ENCODE assay signal across 2 cellular contexts in the genomic region with DNA sequence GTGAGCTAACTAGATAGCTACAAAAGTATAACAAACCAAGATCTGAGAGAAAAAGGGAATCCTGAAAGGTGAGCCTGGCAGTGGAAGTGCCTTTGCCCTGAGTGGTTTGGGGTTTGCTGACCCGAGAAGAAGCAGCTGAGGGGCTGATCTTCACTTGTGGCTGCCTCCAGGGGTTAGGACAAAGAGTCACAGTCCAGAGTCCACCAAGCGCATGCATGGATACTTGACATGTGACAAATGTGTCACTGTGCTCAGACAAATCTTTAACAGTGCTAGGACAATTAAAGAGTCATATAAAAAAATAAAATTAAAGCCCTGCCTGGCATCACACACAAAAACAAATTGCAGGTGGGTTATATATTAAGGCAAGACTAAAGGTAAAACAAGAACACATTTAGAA.
TF ChIP-seq lines count a peak whose summit lies in the region.

No MANE protein-coding gene starts in this region.

TF ChIP-seq in HepG2, 621 proteins besides CTCF, POLR2A, EP300 and RAD21 (continues in another document):
- TF ChIP-seq EEA1 (CRISPR knock-in tag; IDR thresholded peaks at IDR 0.05; ENCODE audit: borderline replicate concordance) (no peak), SNAI1 (CRISPR knock-in tag; IDR thresholded peaks at IDR 0.05; ENCODE audit: borderline replicate concordance) (no peak), KDM3A (CRISPR knock-in tag; IDR thresholded peaks at IDR 0.05; ENCODE audit: low read depth) (no peak), NFATC3 (CRISPR knock-in tag; IDR thresholded peaks at IDR 0.05) (no peak), KDM2A (CRISPR knock-in tag; IDR thresholded peaks at IDR 0.05; ENCODE audit: borderline replicate concordance, low read depth) (no peak), HCFC1 (IDR thresholded peaks at IDR 0.05; ENCODE audit: low read depth, low read length) (no peak), ZFP41 (CRISPR knock-in tag; IDR thresholded peaks at IDR 0.05; ENCODE audit: borderline replicate concordance) (no peak), MIER3 (CRISPR knock-in tag; IDR thresholded peaks at IDR 0.05; ENCODE audit: borderline replicate concordance) (no peak), DNMT1 (CRISPR knock-in tag; IDR thresholded peaks at IDR 0.05) (no peak), ADNP (CRISPR knock-in tag; IDR thresholded peaks at IDR 0.05) (no peak)
- TF ChIP-seq, protein P1, sequence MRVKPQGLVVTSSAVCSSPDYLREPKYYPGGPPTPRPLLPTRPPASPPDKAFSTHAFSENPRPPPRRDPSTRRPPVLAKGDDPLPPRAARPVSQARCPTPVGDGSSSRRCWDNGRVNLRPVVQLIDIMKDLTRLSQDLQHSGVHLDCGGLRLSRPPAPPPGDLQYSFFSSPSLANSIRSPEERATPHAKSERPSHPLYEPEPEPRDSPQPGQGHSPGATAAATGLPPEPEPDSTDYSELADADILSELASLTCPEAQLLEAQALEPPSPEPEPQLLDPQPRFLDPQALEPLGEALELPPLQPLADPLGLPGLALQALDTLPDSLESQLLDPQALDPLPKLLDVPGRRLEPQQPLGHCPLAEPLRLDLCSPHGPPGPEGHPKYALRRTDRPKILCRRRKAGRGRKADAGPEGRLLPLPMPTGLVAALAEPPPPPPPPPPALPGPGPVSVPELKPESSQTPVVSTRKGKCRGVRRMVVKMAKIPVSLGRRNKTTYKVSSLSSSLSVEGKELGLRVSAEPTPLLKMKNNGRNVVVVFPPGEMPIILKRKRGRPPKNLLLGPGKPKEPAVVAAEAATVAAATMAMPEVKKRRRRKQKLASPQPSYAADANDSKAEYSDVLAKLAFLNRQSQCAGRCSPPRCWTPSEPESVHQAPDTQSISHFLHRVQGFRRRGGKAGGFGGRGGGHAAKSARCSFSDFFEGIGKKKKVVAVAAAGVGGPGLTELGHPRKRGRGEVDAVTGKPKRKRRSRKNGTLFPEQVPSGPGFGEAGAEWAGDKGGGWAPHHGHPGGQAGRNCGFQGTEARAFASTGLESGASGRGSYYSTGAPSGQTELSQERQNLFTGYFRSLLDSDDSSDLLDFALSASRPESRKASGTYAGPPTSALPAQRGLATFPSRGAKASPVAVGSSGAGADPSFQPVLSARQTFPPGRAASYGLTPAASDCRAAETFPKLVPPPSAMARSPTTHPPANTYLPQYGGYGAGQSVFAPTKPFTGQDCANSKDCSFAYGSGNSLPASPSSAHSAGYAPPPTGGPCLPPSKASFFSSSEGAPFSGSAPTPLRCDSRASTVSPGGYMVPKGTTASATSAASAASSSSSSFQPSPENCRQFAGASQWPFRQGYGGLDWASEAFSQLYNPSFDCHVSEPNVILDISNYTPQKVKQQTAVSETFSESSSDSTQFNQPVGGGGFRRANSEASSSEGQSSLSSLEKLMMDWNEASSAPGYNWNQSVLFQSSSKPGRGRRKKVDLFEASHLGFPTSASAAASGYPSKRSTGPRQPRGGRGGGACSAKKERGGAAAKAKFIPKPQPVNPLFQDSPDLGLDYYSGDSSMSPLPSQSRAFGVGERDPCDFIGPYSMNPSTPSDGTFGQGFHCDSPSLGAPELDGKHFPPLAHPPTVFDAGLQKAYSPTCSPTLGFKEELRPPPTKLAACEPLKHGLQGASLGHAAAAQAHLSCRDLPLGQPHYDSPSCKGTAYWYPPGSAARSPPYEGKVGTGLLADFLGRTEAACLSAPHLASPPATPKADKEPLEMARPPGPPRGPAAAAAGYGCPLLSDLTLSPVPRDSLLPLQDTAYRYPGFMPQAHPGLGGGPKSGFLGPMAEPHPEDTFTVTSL (CRISPR knock-in tag; IDR thresholded peaks at IDR 0.05; ENCODE audit: borderline replicate concordance): no peak
- TF ChIP-seq, protein P2, sequence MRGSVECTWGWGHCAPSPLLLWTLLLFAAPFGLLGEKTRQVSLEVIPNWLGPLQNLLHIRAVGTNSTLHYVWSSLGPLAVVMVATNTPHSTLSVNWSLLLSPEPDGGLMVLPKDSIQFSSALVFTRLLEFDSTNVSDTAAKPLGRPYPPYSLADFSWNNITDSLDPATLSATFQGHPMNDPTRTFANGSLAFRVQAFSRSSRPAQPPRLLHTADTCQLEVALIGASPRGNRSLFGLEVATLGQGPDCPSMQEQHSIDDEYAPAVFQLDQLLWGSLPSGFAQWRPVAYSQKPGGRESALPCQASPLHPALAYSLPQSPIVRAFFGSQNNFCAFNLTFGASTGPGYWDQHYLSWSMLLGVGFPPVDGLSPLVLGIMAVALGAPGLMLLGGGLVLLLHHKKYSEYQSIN (CRISPR knock-in tag; IDR thresholded peaks at IDR 0.05; ENCODE audit: borderline replicate concordance): no peak
- TF ChIP-seq, protein P3, sequence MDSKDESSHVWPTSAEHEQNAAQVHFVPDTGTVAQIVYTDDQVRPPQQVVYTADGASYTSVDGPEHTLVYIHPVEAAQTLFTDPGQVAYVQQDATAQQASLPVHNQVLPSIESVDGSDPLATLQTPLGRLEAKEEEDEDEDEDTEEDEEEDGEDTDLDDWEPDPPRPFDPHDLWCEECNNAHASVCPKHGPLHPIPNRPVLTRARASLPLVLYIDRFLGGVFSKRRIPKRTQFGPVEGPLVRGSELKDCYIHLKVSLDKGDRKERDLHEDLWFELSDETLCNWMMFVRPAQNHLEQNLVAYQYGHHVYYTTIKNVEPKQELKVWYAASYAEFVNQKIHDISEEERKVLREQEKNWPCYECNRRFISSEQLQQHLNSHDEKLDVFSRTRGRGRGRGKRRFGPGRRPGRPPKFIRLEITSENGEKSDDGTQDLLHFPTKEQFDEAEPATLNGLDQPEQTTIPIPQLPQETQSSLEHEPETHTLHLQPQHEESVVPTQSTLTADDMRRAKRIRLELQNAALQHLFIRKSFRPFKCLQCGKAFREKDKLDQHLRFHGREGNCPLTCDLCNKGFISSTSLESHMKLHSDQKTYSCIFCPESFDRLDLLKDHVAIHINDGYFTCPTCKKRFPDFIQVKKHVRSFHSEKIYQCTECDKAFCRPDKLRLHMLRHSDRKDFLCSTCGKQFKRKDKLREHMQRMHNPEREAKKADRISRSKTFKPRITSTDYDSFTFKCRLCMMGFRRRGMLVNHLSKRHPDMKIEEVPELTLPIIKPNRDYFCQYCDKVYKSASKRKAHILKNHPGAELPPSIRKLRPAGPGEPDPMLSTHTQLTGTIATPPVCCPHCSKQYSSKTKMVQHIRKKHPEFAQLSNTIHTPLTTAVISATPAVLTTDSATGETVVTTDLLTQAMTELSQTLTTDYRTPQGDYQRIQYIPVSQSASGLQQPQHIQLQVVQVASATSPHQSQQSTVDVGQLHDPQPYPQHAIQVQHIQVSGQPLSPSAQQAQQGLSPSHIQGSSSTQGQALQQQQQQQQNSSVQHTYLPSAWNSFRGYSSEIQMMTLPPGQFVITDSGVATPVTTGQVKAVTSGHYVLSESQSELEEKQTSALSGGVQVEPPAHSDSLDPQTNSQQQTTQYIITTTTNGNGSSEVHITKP (CRISPR knock-in tag; IDR thresholded peaks at IDR 0.05; ENCODE audit: low read depth): no peak
- TF ChIP-seq, protein P4, sequence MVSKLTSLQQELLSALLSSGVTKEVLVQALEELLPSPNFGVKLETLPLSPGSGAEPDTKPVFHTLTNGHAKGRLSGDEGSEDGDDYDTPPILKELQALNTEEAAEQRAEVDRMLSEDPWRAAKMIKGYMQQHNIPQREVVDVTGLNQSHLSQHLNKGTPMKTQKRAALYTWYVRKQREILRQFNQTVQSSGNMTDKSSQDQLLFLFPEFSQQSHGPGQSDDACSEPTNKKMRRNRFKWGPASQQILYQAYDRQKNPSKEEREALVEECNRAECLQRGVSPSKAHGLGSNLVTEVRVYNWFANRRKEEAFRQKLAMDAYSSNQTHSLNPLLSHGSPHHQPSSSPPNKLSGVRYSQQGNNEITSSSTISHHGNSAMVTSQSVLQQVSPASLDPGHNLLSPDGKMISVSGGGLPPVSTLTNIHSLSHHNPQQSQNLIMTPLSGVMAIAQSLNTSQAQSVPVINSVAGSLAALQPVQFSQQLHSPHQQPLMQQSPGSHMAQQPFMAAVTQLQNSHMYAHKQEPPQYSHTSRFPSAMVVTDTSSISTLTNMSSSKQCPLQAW (CRISPR knock-in tag; IDR thresholded peaks at IDR 0.05): no peak

TF ChIP-seq in GM23338, 12 proteins besides CTCF, POLR2A, EP300 and RAD21 (continues in another document):
- TF ChIP-seq NANOG (IDR thresholded peaks at IDR 0.05; ENCODE audit: borderline replicate concordance): no peak
- no peak for TF ChIP-seq CREB1 (CRISPR knock-in tag; IDR thresholded peaks at IDR 0.05; ENCODE audit: low read depth)
- TF ChIP-seq, protein P5, sequence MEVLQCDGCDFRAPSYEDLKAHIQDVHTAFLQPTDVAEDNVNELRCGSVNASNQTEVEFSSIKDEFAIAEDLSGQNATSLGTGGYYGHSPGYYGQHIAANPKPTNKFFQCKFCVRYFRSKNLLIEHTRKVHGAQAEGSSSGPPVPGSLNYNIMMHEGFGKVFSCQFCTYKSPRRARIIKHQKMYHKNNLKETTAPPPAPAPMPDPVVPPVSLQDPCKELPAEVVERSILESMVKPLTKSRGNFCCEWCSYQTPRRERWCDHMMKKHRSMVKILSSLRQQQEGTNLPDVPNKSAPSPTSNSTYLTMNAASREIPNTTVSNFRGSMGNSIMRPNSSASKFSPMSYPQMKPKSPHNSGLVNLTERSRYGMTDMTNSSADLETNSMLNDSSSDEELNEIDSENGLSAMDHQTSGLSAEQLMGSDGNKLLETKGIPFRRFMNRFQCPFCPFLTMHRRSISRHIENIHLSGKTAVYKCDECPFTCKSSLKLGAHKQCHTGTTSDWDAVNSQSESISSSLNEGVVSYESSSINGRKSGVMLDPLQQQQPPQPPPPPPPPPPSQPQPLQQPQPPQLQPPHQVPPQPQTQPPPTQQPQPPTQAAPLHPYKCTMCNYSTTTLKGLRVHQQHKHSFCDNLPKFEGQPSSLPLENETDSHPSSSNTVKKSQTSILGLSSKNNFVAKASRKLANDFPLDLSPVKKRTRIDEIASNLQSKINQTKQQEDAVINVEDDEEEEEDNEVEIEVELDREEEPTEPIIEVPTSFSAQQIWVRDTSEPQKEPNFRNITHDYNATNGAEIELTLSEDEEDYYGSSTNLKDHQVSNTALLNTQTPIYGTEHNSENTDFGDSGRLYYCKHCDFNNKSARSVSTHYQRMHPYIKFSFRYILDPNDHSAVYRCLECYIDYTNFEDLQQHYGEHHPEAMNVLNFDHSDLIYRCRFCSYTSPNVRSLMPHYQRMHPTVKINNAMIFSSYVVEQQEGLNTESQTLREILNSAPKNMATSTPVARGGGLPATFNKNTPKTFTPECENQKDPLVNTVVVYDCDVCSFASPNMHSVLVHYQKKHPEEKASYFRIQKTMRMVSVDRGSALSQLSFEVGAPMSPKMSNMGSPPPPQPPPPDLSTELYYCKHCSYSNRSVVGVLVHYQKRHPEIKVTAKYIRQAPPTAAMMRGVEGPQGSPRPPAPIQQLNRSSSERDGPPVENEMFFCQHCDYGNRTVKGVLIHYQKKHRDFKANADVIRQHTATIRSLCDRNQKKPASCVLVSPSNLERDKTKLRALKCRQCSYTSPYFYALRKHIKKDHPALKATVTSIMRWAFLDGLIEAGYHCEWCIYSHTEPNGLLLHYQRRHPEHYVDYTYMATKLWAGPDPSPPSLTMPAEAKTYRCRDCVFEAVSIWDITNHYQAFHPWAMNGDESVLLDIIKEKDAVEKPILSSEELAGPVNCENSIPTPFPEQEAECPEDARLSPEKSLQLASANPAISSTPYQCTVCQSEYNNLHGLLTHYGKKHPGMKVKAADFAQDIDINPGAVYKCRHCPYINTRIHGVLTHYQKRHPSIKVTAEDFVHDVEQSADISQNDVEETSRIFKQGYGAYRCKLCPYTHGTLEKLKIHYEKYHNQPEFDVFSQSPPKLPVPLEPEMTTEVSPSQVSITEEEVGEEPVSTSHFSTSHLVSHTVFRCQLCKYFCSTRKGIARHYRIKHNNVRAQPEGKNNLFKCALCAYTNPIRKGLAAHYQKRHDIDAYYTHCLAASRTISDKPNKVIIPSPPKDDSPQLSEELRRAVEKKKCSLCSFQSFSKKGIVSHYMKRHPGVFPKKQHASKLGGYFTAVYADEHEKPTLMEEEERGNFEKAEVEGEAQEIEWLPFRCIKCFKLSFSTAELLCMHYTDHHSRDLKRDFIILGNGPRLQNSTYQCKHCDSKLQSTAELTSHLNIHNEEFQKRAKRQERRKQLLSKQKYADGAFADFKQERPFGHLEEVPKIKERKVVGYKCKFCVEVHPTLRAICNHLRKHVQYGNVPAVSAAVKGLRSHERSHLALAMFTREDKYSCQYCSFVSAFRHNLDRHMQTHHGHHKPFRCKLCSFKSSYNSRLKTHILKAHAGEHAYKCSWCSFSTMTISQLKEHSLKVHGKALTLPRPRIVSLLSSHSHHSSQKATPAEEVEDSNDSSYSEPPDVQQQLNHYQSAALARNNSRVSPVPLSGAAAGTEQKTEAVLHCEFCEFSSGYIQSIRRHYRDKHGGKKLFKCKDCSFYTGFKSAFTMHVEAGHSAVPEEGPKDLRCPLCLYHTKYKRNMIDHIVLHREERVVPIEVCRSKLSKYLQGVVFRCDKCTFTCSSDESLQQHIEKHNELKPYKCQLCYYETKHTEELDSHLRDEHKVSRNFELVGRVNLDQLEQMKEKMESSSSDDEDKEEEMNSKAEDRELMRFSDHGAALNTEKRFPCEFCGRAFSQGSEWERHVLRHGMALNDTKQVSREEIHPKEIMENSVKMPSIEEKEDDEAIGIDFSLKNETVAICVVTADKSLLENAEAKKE (CRISPR knock-in tag; IDR thresholded peaks at IDR 0.05): no peak
- TF ChIP-seq, protein P6, sequence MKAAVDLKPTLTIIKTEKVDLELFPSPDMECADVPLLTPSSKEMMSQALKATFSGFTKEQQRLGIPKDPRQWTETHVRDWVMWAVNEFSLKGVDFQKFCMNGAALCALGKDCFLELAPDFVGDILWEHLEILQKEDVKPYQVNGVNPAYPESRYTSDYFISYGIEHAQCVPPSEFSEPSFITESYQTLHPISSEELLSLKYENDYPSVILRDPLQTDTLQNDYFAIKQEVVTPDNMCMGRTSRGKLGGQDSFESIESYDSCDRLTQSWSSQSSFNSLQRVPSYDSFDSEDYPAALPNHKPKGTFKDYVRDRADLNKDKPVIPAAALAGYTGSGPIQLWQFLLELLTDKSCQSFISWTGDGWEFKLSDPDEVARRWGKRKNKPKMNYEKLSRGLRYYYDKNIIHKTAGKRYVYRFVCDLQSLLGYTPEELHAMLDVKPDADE (IDR thresholded peaks at IDR 0.05): no peak
- no peak for TF ChIP-seq STAT1 (IDR thresholded peaks at IDR 0.05; ENCODE audit: unreplicated experiment)
- no peak for TF ChIP-seq ZNF114 (CRISPR knock-in tag; IDR thresholded peaks at IDR 0.05)
- TF ChIP-seq, protein P7, sequence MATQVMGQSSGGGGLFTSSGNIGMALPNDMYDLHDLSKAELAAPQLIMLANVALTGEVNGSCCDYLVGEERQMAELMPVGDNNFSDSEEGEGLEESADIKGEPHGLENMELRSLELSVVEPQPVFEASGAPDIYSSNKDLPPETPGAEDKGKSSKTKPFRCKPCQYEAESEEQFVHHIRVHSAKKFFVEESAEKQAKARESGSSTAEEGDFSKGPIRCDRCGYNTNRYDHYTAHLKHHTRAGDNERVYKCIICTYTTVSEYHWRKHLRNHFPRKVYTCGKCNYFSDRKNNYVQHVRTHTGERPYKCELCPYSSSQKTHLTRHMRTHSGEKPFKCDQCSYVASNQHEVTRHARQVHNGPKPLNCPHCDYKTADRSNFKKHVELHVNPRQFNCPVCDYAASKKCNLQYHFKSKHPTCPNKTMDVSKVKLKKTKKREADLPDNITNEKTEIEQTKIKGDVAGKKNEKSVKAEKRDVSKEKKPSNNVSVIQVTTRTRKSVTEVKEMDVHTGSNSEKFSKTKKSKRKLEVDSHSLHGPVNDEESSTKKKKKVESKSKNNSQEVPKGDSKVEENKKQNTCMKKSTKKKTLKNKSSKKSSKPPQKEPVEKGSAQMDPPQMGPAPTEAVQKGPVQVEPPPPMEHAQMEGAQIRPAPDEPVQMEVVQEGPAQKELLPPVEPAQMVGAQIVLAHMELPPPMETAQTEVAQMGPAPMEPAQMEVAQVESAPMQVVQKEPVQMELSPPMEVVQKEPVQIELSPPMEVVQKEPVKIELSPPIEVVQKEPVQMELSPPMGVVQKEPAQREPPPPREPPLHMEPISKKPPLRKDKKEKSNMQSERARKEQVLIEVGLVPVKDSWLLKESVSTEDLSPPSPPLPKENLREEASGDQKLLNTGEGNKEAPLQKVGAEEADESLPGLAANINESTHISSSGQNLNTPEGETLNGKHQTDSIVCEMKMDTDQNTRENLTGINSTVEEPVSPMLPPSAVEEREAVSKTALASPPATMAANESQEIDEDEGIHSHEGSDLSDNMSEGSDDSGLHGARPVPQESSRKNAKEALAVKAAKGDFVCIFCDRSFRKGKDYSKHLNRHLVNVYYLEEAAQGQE (IDR thresholded peaks at IDR 0.05; ENCODE audit: unreplicated experiment): no peak
- TF ChIP-seq JUNB (IDR thresholded peaks at IDR 0.05; ENCODE audit: unreplicated experiment): no peak
- no peak for TF ChIP-seq POLR2AphosphoS5 (IDR thresholded peaks at IDR 0.05; ENCODE audit: low read depth)
- no peak for TF ChIP-seq EZH2phosphoT487 (IDR thresholded peaks at IDR 0.05; ENCODE audit: unreplicated experiment)
- no peak for TF ChIP-seq EZH2 (IDR thresholded peaks at IDR 0.05; ENCODE audit: low read depth, unreplicated experiment)
